In the genomic region with DNA sequence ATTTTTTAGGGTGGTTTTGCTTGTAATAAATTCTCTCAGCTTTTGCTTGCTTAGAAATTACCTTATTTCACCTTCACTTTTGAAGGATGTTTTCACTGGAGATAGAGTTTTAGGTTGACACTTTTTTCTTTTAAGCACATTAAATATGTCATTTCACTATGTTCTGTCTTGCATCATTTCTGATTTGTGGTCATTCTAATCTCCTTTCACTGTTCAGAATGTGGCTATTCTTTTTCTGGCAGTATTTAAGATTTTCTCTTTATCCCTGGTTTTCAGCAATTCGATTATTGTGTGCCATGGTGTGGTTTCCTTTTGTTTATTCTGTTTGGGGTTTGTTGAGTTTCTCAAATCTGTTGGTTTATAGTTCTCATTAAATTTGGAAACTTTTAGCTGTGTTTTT, we compare ENCODE assay signal across 24 cellular contexts.
"Had no signal": no experiment of that assay in that cellular context is flagged by ENCODE, and none has a peak within 500 bp of the region (broad histone marks: within the 10 kb centered on the region; RNA-seq: fewer than 3 reads in every experiment).

No MANE protein-coding gene starts in this region.

- ATAC-seq: left colon; left lung; naive thymus-derived CD8-positive, alpha-beta T cell; pancreas; right cardiac atrium; sciatic nerve; stimulated activated naive CD8-positive, alpha-beta T cell treated with anti-CD3 and anti-CD28 coated beads, Interleukin-15, amount 100 ng/mL, for 72 hours had no signal

- DNase-seq: hippocampal formation; kidney; left colon; left lung; mesendoderm; midbrain; naive thymus-derived CD8-positive, alpha-beta T cell; nucleus accumbens; pancreas; posterior cingulate gyrus; retina; right cardiac atrium; small intestine; stimulated activated CD4-positive, alpha-beta T cell treated with anti-CD3 and anti-CD28 coated beads, Interleukin-1b, Interleukin-23, amount 100 ng/mL, for 48 hours; stimulated activated CD4-positive, alpha-beta T cell treated with anti-CD3 and anti-CD28 coated beads, Interleukin-2, amount 100 ng/mL, for 48 hours; stimulated activated naive CD4-positive, alpha-beta T cell; stimulated activated naive CD8-positive, alpha-beta T cell treated with anti-CD3 and anti-CD28 coated beads, Interleukin-15, amount 100 ng/mL, for 72 hours; substantia nigra; uterus had no signal

- H3K4me3 ChIP-seq: left lung, lung, pancreas, prostate gland, tibial nerve, uterus had no signal

- FAIRE-seq: islet of Langerhans, kidney, pancreas, small intestine had no signal
